Comparison of ENCODE assay signal across 18 cellular contexts in the genomic region with DNA sequence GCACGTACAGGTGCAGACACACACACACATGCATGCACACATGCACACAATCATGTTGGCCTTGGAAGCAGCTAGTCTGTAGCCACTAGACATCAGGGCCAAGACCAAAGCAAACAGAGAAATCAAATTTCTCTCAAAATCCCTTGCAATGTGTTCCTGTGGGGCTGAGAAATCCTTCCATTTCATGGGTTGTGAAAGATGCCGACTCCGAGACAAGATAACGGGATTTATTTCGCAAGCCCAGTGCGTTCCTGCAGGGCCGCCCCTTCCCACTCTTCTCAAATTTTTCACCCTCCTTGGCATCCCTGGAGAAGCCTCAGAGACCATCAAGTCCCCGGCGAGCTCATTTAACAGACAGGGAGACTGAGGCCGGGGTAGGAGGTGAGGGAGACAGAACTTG.
"Had no signal": no experiment of that assay in that cellular context is flagged by ENCODE, and none has a peak within 500 bp of the region (broad histone marks: within the 10 kb centered on the region; RNA-seq: fewer than 3 reads in every experiment).

No MANE protein-coding gene starts in this region.

- DNase-seq: activated CD4-positive, alpha-beta T cell treated with anti-CD3 and anti-CD28 coated beads, Interleukin-2, amount 50 U/mL, for 4 hours; activated gamma-delta T cell; activated T-cell treated with anti-CD3 and anti-CD28 coated beads, Interleukin-2, amount 50 U/mL, for 72 hours; adrenal gland; caudate nucleus; effector memory CD8-positive, alpha-beta T cell; esophagus squamous epithelium; foreskin fibroblast; hypothalamus; islet precursor cell; left colon; midbrain; psoas muscle; stimulated activated naive B cell treated with anti-CD40 and anti-IgM and Interleukin-4, amounts not matched to agents 10 μg/mL and 1 μg/mL and 100 μg/mL, for 72 hours; upper lobe of right lung had no signal

- H3K4me1 ChIP-seq: adrenal gland had no signal

- H3K4me1 Mint-ChIP-seq: stimulated activated naive B cell treated with anti-CD40 and anti-IgM and Interleukin-4, amounts not matched to agents 10 μg/mL and 1 μg/mL and 100 μg/mL, for 72 hours had no signal

- ATAC-seq: activated naive CD4-positive, alpha-beta T cell treated with anti-CD3 and anti-CD28 coated beads, Interleukin-2, amount 50 U/mL, for 72 hours; activated T-cell treated with anti-CD3 and anti-CD28 coated beads, Interleukin-2, amount 50 U/mL, for 72 hours; effector memory CD8-positive, alpha-beta T cell; left colon; psoas muscle; stimulated activated naive B cell treated with anti-CD40 and anti-IgM and Interleukin-4, amounts not matched to agents 10 μg/mL and 1 μg/mL and 100 μg/mL, for 72 hours; upper lobe of right lung had no signal

- H3K27ac ChIP-seq: adrenal gland, ovary, psoas muscle, thoracic aorta had no signal

- H3K4me3 ChIP-seq: adrenal gland, esophagus squamous epithelium, ovary, psoas muscle, thoracic aorta, upper lobe of right lung had no signal

- H3K36me3 Mint-ChIP-seq: activated naive CD4-positive, alpha-beta T cell treated with anti-CD3 and anti-CD28 coated beads, Interleukin-2, amount 50 U/mL, for 72 hours; stimulated activated naive B cell treated with anti-CD40 and anti-IgM and Interleukin-4, amounts not matched to agents 10 μg/mL and 1 μg/mL and 100 μg/mL, for 72 hours had no signal

- H3K9me3 Mint-ChIP-seq: activated naive CD4-positive, alpha-beta T cell treated with anti-CD3 and anti-CD28 coated beads, Interleukin-2, amount 50 U/mL, for 72 hours had no signal

- H3K27ac Mint-ChIP-seq: activated naive CD4-positive, alpha-beta T cell treated with anti-CD3 and anti-CD28 coated beads, Interleukin-2, amount 50 U/mL, for 72 hours; activated T-cell treated with anti-CD3 and anti-CD28 coated beads, Interleukin-2, amount 50 U/mL, for 72 hours; effector memory CD8-positive, alpha-beta T cell; stimulated activated naive B cell treated with anti-CD40 and anti-IgM and Interleukin-4, amounts not matched to agents 10 μg/mL and 1 μg/mL and 100 μg/mL, for 72 hours had no signal

- H3K36me3 ChIP-seq: adrenal gland, esophagus squamous epithelium, ovary, thoracic aorta, upper lobe of right lung had no signal

- H3K4me3 Mint-ChIP-seq: activated T-cell treated with anti-CD3 and anti-CD28 coated beads, Interleukin-2, amount 50 U/mL, for 72 hours; effector memory CD8-positive, alpha-beta T cell; stimulated activated naive B cell treated with anti-CD40 and anti-IgM and Interleukin-4, amounts not matched to agents 10 μg/mL and 1 μg/mL and 100 μg/mL, for 72 hours had no signal

- H3K9me3 ChIP-seq: ovary, psoas muscle, upper lobe of right lung had no signal

- H3K27me3 ChIP-seq: adrenal gland, ovary had no signal
